17 cellular contexts compared by ENCODE assay signal in genomic region chrX:63809158-63809557, GRCh38.
"Had no signal": no experiment of that assay in that cellular context is flagged by ENCODE, and none has a peak within 500 bp of the region (broad histone marks: within the 10 kb centered on the region; RNA-seq: fewer than 3 reads in every experiment).

No MANE protein-coding gene starts in this region.

- DNase-seq: activated CD4-positive, alpha-beta T cell treated with anti-CD3 and anti-CD28 coated beads, Interleukin-2, amount 10 ng/mL, durations not matched to agents 7 days and 5 days; activated CD8-positive, alpha-beta memory T cell treated with anti-CD3 and anti-CD28 coated beads for 24 hours; activated gamma-delta T cell treated with Interleukin-2 at 50 U/mL for 16 hours; amniotic stem cell; central memory CD4-positive, alpha-beta T cell; colonic mucosa; left ventricle myocardium superior; nephron progenitor cell; ovary; tibial artery; uterus had no signal

- H3K9me3 ChIP-seq: body of pancreas, colonic mucosa, ovary, tibial artery, uterus had no signal

- H3K36me3 Mint-ChIP-seq: activated naive CD8-positive, alpha-beta T cell; stimulated activated memory B cell treated with anti-CD40 and anti-IgM and Interleukin-4, amounts not matched to agents 10 μg/mL and 1 μg/mL and 100 μg/mL, for 72 hours had no signal

- H3K36me3 ChIP-seq: colonic mucosa, ovary, tibial artery, uterus had no signal

- H3K27ac Mint-ChIP-seq: activated CD4-positive, alpha-beta T cell treated with anti-CD3 and anti-CD28 coated beads, Interleukin-2, amount 10 ng/mL, durations not matched to agents 7 days and 5 days; activated naive CD8-positive, alpha-beta T cell; nephron progenitor cell; stimulated activated memory B cell treated with anti-CD40 and anti-IgM and Interleukin-4, amounts not matched to agents 10 μg/mL and 1 μg/mL and 100 μg/mL, for 72 hours; T-helper 2 cell treated with Interferon-gamma antibody and Interleukin-4, amounts not matched to agents 5 μg/mL and 100 μg/mL, for 36 hours had no signal

- ATAC-seq: body of pancreas; esophagus mucosa; left ventricle myocardium superior; stimulated activated memory B cell treated with anti-CD40 and anti-IgM and Interleukin-4, amounts not matched to agents 10 μg/mL and 1 μg/mL and 100 μg/mL, for 72 hours had no signal

- H3K4me1 ChIP-seq: body of pancreas, colonic mucosa, tibial artery, uterus had no signal

- H3K9me3 Mint-ChIP-seq: stimulated activated memory B cell treated with anti-CD40 and anti-IgM and Interleukin-4, amounts not matched to agents 10 μg/mL and 1 μg/mL and 100 μg/mL, for 72 hours; T-helper 2 cell treated with Interferon-gamma antibody and Interleukin-4, amounts not matched to agents 5 μg/mL and 100 μg/mL, for 36 hours had no signal

- H3K4me3 Mint-ChIP-seq: activated CD4-positive, alpha-beta T cell treated with anti-CD3 and anti-CD28 coated beads, Interleukin-2, amount 10 ng/mL, durations not matched to agents 7 days and 5 days; activated naive CD8-positive, alpha-beta T cell; nephron progenitor cell; stimulated activated memory B cell treated with anti-CD40 and anti-IgM and Interleukin-4, amounts not matched to agents 10 μg/mL and 1 μg/mL and 100 μg/mL, for 72 hours; T-helper 2 cell treated with Interferon-gamma antibody and Interleukin-4, amounts not matched to agents 5 μg/mL and 100 μg/mL, for 36 hours had no signal

- H3K27me3 Mint-ChIP-seq: activated CD4-positive, alpha-beta T cell treated with anti-CD3 and anti-CD28 coated beads, Interleukin-2, amount 10 ng/mL, durations not matched to agents 7 days and 5 days; activated naive CD8-positive, alpha-beta T cell had no signal

- H3K4me1 Mint-ChIP-seq: activated CD4-positive, alpha-beta T cell treated with anti-CD3 and anti-CD28 coated beads, Interleukin-2, amount 10 ng/mL, durations not matched to agents 7 days and 5 days; stimulated activated memory B cell treated with anti-CD40 and anti-IgM and Interleukin-4, amounts not matched to agents 10 μg/mL and 1 μg/mL and 100 μg/mL, for 72 hours had no signal

- FAIRE-seq: keratinocyte had no signal

- H3K4me3 ChIP-seq: body of pancreas, colonic mucosa, ovary, tibial artery, uterus had no signal

- H3K27me3 ChIP-seq: body of pancreas, colonic mucosa, ovary, tibial artery, uterus had no signal

- H3K27ac ChIP-seq: body of pancreas, colonic mucosa, ovary, tibial artery, uterus had no signal
